ENCODE assay signal across 8 cellular contexts in genomic region chr12:64673490-64674169, GRCh38.
DNase-seq lines count a peak whose midpoint lies in the region; ATAC-seq and TF ChIP-seq lines count a peak whose summit lies in the region.

No MANE protein-coding gene starts in this region.

- H3K79me1 ChIP-seq in H9 (ENCODE audit: insufficient read depth, low read depth, low read length, poor library complexity, severe bottlenecking), result peaks cover 6% of the 10 kb centered on the region

- no peak for TF ChIP-seq POLR2A in thyroid gland (IDR thresholded peaks at IDR 0.05)

- H3K4me3 Mint-ChIP-seq in H9, result peak overlapping the region in 1 of 2 experiments; percentile 18; a peak in 1 of 5 replicates

- H3T11ph ChIP-seq in H9 (ENCODE audit: low read length), result no peak overlapping the region

- no peak overlapping the region for H3K27ac ChIP-seq in H9 (ENCODE audit: insufficient read length, low read depth, low read length)
- H3K27ac ChIP-seq in coronary artery, result peak overlapping the region; percentile 68 to 91
- peak overlapping the region; percentile 17 for H3K27ac ChIP-seq in psoas muscle
- no peak overlapping the region for H3K27ac ChIP-seq in thyroid gland

- in situ Hi-C loops in KBM-7 (cut with MboI; ENCODE audit: low pct_unique_long_range_greater_than_20kb, low sequenced_read_pairs), result no loop called here

- DNase-seq in H9 (no peak), NCI-H2196 (lab: John Stamatoyannopoulos, UW; ENCODE audit: unreplicated experiment) (peak; percentile 82), coronary artery (ENCODE audit: low spot score) (no peak), psoas muscle (no peak), KBM-7 (no peak), SW 1271 (lab: John Stamatoyannopoulos, UW) (no peak), thyroid gland (no peak), NCI-H774 (lab: John Stamatoyannopoulos, UW) (no peak)

- no peak overlapping the region for H2BK20ac ChIP-seq in H9 (ENCODE audit: low read depth, low read length, poor library complexity, severe bottlenecking)

- ATAC-seq in psoas muscle, result no peak

- no peak overlapping the region for H4K5ac ChIP-seq in H9 (ENCODE audit: insufficient read length, low read depth, low read length)

- no peak overlapping the region for H3K9ac ChIP-seq in H9 (ENCODE audit: extremely low read depth, insufficient read length, low read length)

- no peak overlapping the region for H2BK5ac ChIP-seq in H9 (ENCODE audit: insufficient read length, low read length)

- peaks cover 11% of the 10 kb centered on the region; the same call in 1 of the 2 replicates for H3K79me2 ChIP-seq in H9 (ENCODE audit: insufficient read depth, low read length)

- no peak overlapping the region for H3K4me2 ChIP-seq in H9 (ENCODE audit: insufficient read depth, insufficient read length, low read length)

- no peak for TF ChIP-seq CTCF in H9 (conservative IDR thresholded peaks at IDR 0.05)
- TF ChIP-seq CTCF in coronary artery (IDR thresholded peaks at IDR 0.05), result no peak
- TF ChIP-seq CTCF in psoas muscle (IDR thresholded peaks at IDR 0.05), result no peak
- TF ChIP-seq CTCF in thyroid gland (IDR thresholded peaks at IDR 0.05), result no peak

- intact Hi-C loops in psoas muscle (cut with DNase I) (loop anchor here in 1 of 2 donors (5.0 kb wide), 1 partner anchor 56 kb away; no protein-coding TSS in a partner anchor), thyroid gland (cut with DNase I) (no loop called here)

- H3K4ac ChIP-seq in H9 (ENCODE audit: low read depth, low read length), result no peak overlapping the region

- no peak overlapping the region for H3K4me3 ChIP-seq in coronary artery
- H3K4me3 ChIP-seq in psoas muscle, result no peak overlapping the region
- H3K4me3 ChIP-seq in thyroid gland (replicated peaks in 1 of 3), result no peak overlapping the region

- H2BK120ac ChIP-seq in H9 (ENCODE audit: low read depth, low read length, poor library complexity, severe bottlenecking), result no peak overlapping the region

- peak overlapping the region; percentile 50 to 87 (median 73); a peak in 6 of 7 replicates for H3K27ac Mint-ChIP-seq in H9

- WGBS in H9 (ENCODE audit: extremely low coverage, insufficient read length, low lambda C conversion rate), result no CpG with 5 or more reads among the region's 9 CpGs
- 71 to 75% (median 72%) methylated on average over 9 of the region's 9 CpGs for WGBS in psoas muscle, 3 donors
- 80 to 82% methylated on average over 9 of the region's 9 CpGs for WGBS in thyroid gland, 2 donors

- no peak overlapping the region for H2AFZ ChIP-seq in H9 (ENCODE audit: low read length)

- H3K23ac ChIP-seq in H9 (ENCODE audit: insufficient read length, low read depth, low read length), result no peak overlapping the region

- H2BK15ac ChIP-seq in H9 (ENCODE audit: low read depth, low read length), result no peak overlapping the region

- no peaks in the 10 kb centered on the region for H4K20me1 ChIP-seq in H9 (ENCODE audit: control insufficient read depth, insufficient read depth, insufficient read length)

- H3K9me3 ChIP-seq in H9 (ENCODE audit: control insufficient read depth, low read depth, low read length) (no peaks in the 10 kb centered on the region), psoas muscle (no peaks in the 10 kb centered on the region), thyroid gland (no peaks in the 10 kb centered on the region)

- peaks cover 16% of the 10 kb centered on the region for H3K4me1 ChIP-seq in H9 (ENCODE audit: insufficient read depth, low read length)
- H3K4me1 ChIP-seq in psoas muscle, result peaks cover 15% of the 10 kb centered on the region
- peaks cover 0 to 32% of the 10 kb centered on the region in 2 donors for H3K4me1 ChIP-seq in thyroid gland

- no peak overlapping the region for H3K18ac ChIP-seq in H9 (ENCODE audit: insufficient read length, low read depth, low read length)

- no peak overlapping the region for H4K8ac ChIP-seq in H9 (replicated peaks; ENCODE audit: insufficient read length, low read depth, low read length)

- H2AK5ac ChIP-seq in H9 (ENCODE audit: insufficient read length, low read length), result no peak overlapping the region

- H3K36me3 ChIP-seq in psoas muscle (ENCODE audit: insufficient read depth in 1 of 2, low read depth in 1 of 2), result no peaks in the 10 kb centered on the region
- no peaks in the 10 kb centered on the region for H3K36me3 ChIP-seq in thyroid gland

- no peak overlapping the region for H4K91ac ChIP-seq in H9 (ENCODE audit: insufficient read length, low read depth, low read length)

- no peak overlapping the region for H2BK12ac ChIP-seq in H9 (ENCODE audit: insufficient read length, low read depth, low read length)

- H3K9me3 Mint-ChIP-seq in H9, result no peaks in the 10 kb centered on the region

- peaks cover 55 to 74% of the 10 kb centered on the region in 2 experiments for H3K4me1 Mint-ChIP-seq in H9

- no peaks in the 10 kb centered on the region for H3K23me2 ChIP-seq in H9 (ENCODE audit: insufficient read length, low read depth, low read length, poor library complexity, severe bottlenecking)

- no peak overlapping the region for H3K14ac ChIP-seq in H9 (ENCODE audit: insufficient read depth, low read length)

- no peaks in the 10 kb centered on the region; a peak in 1 of 7 replicates for H3K36me3 Mint-ChIP-seq in H9 (ENCODE audit: insufficient read depth in 1 of 3, low read depth in 3 of 3)

- H3K56ac ChIP-seq in H9 (ENCODE audit: insufficient read length, low read depth, low read length), result no peak overlapping the region

- H3K27me3 ChIP-seq in H9 (ENCODE audit: insufficient read depth, low read length), result no peaks in the 10 kb centered on the region
- no peaks in the 10 kb centered on the region for H3K27me3 ChIP-seq in psoas muscle (ENCODE audit: insufficient read depth in 3 of 3, low read length in 2 of 3)
- no peaks in the 10 kb centered on the region for H3K27me3 ChIP-seq in thyroid gland

- H3K27me3 Mint-ChIP-seq in H9 (ENCODE audit: low read depth), result no peaks in the 10 kb centered on the region

Comparison
In these comparisons a context has a peak if more than half of its experiments do, and no peak if none do; other contexts are left out.
1. H3K27ac ChIP-seq: peak in coronary artery (2 of 2) and psoas muscle (single experiment); none in H9 (single experiment) and thyroid gland (0 of 3).